ENCODE assay signal across 1 cellular context in the genomic region with DNA sequence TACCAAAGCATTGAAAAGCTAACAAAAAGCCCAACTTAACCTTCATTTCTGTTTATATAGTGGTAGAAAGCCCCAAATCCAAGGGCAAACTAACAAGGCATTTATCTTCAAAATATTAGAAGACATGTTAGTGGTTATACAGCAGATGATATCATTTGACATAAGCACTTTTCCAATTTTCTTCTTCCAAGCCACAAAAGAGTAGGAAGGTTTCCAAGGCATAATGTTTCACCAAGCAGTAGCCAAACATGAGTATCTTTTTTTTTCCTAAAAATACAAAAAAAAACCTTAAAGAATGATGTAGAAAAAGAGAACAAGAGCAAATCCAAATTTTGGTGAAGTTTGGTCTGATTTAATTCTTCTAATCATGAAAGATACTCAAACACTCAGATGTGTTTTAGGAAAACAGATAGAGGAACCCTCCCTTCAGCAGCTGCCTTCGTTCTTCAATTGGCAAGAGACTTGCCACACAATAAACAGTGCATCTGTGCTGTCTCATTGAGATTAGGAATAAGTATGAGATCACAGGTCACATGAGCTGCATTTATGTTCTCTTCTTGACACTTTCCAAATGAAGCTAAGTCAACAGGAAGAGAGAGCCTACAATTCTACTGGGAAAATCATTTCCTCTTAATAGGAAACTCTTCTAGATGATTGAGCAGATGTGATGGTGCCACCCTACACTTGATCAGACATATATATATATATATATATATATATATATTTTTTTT.
TF ChIP-seq lines count a peak whose summit lies in the region.

No MANE protein-coding gene starts in this region.

TF ChIP-seq in K562, 482 proteins besides CTCF, POLR2A, EP300 and RAD21 (continued from another document):
- TF ChIP-seq ZNF324 (CRISPR knock-in tag; IDR thresholded peaks at IDR 0.05) (no peak), FOXA3 (CRISPR knock-in tag; conservative IDR thresholded peaks at IDR 0.05 in 1 of 2, IDR thresholded peaks at IDR 0.05 in 1 of 2) (peak in 1 of 2 experiments; percentile 81; a peak in 2 of 4 replicates), SOX6 (IDR thresholded peaks at IDR 0.05) (0 out of 2 replicates have a peak, but pooled peaks have one; percentile 11), ZNF778 (CRISPR knock-in tag; IDR thresholded peaks at IDR 0.05) (no peak), FOXA1 (IDR thresholded peaks at IDR 0.05; ENCODE audit: borderline replicate concordance) (no peak), ELF4 (CRISPR knock-in tag; IDR thresholded peaks at IDR 0.05) (no peak), GATA2 (CRISPR knock-in tag; IDR thresholded peaks at IDR 0.05) (no peak), HMG20B (CRISPR knock-in tag; IDR thresholded peaks at IDR 0.05) (no peak)
- TF ChIP-seq, protein P1, sequence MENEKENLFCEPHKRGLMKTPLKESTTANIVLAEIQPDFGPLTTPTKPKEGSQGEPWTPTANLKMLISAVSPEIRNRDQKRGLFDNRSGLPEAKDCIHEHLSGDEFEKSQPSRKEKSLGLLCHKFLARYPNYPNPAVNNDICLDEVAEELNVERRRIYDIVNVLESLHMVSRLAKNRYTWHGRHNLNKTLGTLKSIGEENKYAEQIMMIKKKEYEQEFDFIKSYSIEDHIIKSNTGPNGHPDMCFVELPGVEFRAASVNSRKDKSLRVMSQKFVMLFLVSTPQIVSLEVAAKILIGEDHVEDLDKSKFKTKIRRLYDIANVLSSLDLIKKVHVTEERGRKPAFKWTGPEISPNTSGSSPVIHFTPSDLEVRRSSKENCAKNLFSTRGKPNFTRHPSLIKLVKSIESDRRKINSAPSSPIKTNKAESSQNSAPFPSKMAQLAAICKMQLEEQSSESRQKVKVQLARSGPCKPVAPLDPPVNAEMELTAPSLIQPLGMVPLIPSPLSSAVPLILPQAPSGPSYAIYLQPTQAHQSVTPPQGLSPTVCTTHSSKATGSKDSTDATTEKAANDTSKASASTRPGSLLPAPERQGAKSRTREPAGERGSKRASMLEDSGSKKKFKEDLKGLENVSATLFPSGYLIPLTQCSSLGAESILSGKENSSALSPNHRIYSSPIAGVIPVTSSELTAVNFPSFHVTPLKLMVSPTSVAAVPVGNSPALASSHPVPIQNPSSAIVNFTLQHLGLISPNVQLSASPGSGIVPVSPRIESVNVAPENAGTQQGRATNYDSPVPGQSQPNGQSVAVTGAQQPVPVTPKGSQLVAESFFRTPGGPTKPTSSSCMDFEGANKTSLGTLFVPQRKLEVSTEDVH (IDR thresholded peaks at IDR 0.05; ENCODE audit: low read depth, partially characterized antibody): no peak
- TF ChIP-seq, protein P2, sequence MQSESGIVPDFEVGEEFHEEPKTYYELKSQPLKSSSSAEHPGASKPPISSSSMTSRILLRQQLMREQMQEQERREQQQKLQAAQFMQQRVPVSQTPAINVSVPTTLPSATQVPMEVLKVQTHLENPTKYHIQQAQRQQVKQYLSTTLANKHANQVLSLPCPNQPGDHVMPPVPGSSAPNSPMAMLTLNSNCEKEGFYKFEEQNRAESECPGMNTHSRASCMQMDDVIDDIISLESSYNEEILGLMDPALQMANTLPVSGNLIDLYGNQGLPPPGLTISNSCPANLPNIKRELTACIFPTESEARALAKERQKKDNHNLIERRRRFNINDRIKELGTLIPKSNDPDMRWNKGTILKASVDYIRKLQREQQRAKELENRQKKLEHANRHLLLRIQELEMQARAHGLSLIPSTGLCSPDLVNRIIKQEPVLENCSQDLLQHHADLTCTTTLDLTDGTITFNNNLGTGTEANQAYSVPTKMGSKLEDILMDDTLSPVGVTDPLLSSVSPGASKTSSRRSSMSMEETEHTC (IDR thresholded peaks at IDR 0.05): no peak
